In the genomic region with DNA sequence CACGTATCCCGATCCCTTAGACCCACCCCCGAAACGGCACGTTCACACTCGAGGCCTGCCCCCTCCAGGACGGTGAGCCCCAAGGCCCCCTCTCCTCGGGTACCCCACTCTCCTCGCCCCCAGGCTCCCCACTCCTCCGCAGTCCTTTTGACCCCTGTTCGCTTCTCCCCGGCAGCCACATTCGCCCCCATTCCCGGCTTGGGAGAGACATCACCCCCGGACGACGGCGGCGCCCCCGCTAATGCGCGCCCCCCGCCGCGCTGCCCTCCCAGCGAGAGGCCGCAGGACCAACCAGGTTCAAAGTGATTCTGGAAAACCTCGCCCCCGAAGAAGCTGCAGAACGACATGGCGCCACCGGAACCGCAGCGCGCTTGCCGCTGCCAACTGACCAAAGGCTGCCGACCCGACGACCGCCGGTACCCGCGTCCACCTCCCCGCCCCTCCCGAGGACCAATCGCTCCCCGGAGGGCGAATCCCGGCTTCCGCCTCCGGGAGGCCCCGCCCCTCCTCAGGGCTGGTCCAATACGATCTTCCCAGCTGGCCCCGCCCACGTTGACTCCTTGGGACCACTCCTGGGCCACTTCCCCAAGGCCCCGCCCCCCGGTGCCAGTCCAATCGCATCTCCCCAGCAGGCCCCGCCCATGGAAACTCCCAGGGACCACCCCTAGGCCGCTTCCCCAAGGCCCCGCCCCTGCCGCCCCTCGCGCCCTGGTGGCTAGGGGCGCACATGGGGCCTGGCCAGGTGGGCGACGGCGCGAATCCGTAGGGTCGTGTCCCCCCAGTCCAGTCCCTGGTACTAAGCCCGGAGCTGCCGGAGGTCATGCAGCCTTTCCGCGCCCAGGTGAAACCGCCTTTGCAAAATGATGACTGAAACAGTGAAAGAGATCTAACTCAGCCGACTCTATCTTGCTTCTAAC, we compare ENCODE assay signal across 1 cellular context.
TF ChIP-seq lines count a peak whose summit lies in the region.

Gene MSRB1 (minus strand): TSS at position 390 of the 917 bp plus-strand sequence. CDS start 43 bp downstream, at position 347.

TF ChIP-seq in HEK293, 187 proteins besides CTCF, POLR2A, EP300 and RAD21 (continued from another document and continues in another):
- TF ChIP-seq BCL6B (tag by site-specific recombination; IDR thresholded peaks at IDR 0.05) (no peak), EGR2 (tag by site-specific recombination; IDR thresholded peaks at IDR 0.05; ENCODE audit: low read depth) (peak; percentile 64), ZNF169 (tag by site-specific recombination; IDR thresholded peaks at IDR 0.05) (no peak), SP3 (tag by site-specific recombination; IDR thresholded peaks at IDR 0.05) (peak; percentile 99), ZFHX2 (tag by site-specific recombination; conservative IDR thresholded peaks at IDR 0.05) (peak; percentile 87), ZNF660 (tag by site-specific recombination; IDR thresholded peaks at IDR 0.05) (0 out of 2 replicates have a peak, but pooled peaks have one; percentile 17), ZNF677 (tag by site-specific recombination; IDR thresholded peaks at IDR 0.05) (no peak), ZNF561 (tag by site-specific recombination; IDR thresholded peaks at IDR 0.05; ENCODE audit: borderline replicate concordance) (no peak), ZNF623 (tag by site-specific recombination; IDR thresholded peaks at IDR 0.05) (no peak), BCL11B (tag by site-specific recombination; IDR thresholded peaks at IDR 0.05; ENCODE audit: low read depth) (peak; percentile 97), ZNF610 (tag by site-specific recombination; IDR thresholded peaks at IDR 0.05; ENCODE audit: borderline replicate concordance) (no peak), MZF1 (tag by site-specific recombination; IDR thresholded peaks at IDR 0.05; ENCODE audit: borderline replicate concordance) (no peak), KLF9 (tag by site-specific recombination; IDR thresholded peaks at IDR 0.05; ENCODE audit: low read depth) (peak; percentile 81), SCRT1 (tag by site-specific recombination; IDR thresholded peaks at IDR 0.05; ENCODE audit: borderline replicate concordance) (no peak), ZNF174 (tag by site-specific recombination; IDR thresholded peaks at IDR 0.05) (no peak), ZNF48 (tag by site-specific recombination; IDR thresholded peaks at IDR 0.05) (no peak), OVOL3 (tag by site-specific recombination; IDR thresholded peaks at IDR 0.05) (no peak), ZNF18 (tag by site-specific recombination; IDR thresholded peaks at IDR 0.05) (peak; percentile 38; the same call in 1 of the 2 replicates), ZNF514 (tag by site-specific recombination; IDR thresholded peaks at IDR 0.05) (no peak), ZNF670 (tag by site-specific recombination; IDR thresholded peaks at IDR 0.05; ENCODE audit: low read depth) (no peak), ZNF776 (tag by site-specific recombination; IDR thresholded peaks at IDR 0.05; ENCODE audit: borderline replicate concordance) (no peak), ZNF510 (tag by site-specific recombination; IDR thresholded peaks at IDR 0.05; ENCODE audit: insufficient replicate concordance) (no peak), ZNF785 (tag by site-specific recombination; IDR thresholded peaks at IDR 0.05) (no peak), ZBTB17 (tag by site-specific recombination; IDR thresholded peaks at IDR 0.05) (peak; percentile 28; the same call in 1 of the 2 replicates), KLF17 (tag by site-specific recombination; IDR thresholded peaks at IDR 0.05) (peak; percentile 57; the same call in 1 of the 2 replicates), ZNF354C (tag by site-specific recombination; IDR thresholded peaks at IDR 0.05; ENCODE audit: borderline replicate concordance, low read depth) (no peak), FEZF1 (tag by site-specific recombination; IDR thresholded peaks at IDR 0.05) (no peak), ZNF645 (tag by site-specific recombination; IDR thresholded peaks at IDR 0.05) (no peak), ZNF777 (tag by site-specific recombination; IDR thresholded peaks at IDR 0.05; ENCODE audit: borderline replicate concordance) (peak; percentile 87), ZNF266 (tag by site-specific recombination; IDR thresholded peaks at IDR 0.05; ENCODE audit: low read depth) (no peak), ZNF292 (tag by site-specific recombination; IDR thresholded peaks at IDR 0.05; ENCODE audit: borderline replicate concordance, low read depth) (no peak), ZNF112 (tag by site-specific recombination; IDR thresholded peaks at IDR 0.05) (no peak), ZFP37 (tag by site-specific recombination; IDR thresholded peaks at IDR 0.05) (no peak), MYNN (tag by site-specific recombination; IDR thresholded peaks at IDR 0.05; ENCODE audit: borderline replicate concordance) (no peak), ZFP69B (tag by site-specific recombination; IDR thresholded peaks at IDR 0.05) (no peak), ZNF707 (tag by site-specific recombination; IDR thresholded peaks at IDR 0.05) (no peak), ZNF600 (tag by site-specific recombination; IDR thresholded peaks at IDR 0.05) (0 out of 2 replicates have a peak, but pooled peaks have one; percentile 25), ZNF658 (tag by site-specific recombination; IDR thresholded peaks at IDR 0.05) (no peak), ZNF362 (tag by site-specific recombination; IDR thresholded peaks at IDR 0.05) (no peak), SP7 (tag by site-specific recombination; IDR thresholded peaks at IDR 0.05) (peak; percentile 43; the same call in 1 of the 2 replicates), GLI4 (tag by site-specific recombination; IDR thresholded peaks at IDR 0.05) (no peak), ZNF76 (tag by site-specific recombination; IDR thresholded peaks at IDR 0.05; ENCODE audit: borderline replicate concordance, low read depth) (peak; percentile 57; the same call in 1 of the 2 replicates), ZNF175 (tag by site-specific recombination; IDR thresholded peaks at IDR 0.05) (no peak), ZNF580 (tag by site-specific recombination; IDR thresholded peaks at IDR 0.05) (0 out of 2 replicates have a peak, but pooled peaks have one; percentile 47)
- TF ChIP-seq, protein P1, sequence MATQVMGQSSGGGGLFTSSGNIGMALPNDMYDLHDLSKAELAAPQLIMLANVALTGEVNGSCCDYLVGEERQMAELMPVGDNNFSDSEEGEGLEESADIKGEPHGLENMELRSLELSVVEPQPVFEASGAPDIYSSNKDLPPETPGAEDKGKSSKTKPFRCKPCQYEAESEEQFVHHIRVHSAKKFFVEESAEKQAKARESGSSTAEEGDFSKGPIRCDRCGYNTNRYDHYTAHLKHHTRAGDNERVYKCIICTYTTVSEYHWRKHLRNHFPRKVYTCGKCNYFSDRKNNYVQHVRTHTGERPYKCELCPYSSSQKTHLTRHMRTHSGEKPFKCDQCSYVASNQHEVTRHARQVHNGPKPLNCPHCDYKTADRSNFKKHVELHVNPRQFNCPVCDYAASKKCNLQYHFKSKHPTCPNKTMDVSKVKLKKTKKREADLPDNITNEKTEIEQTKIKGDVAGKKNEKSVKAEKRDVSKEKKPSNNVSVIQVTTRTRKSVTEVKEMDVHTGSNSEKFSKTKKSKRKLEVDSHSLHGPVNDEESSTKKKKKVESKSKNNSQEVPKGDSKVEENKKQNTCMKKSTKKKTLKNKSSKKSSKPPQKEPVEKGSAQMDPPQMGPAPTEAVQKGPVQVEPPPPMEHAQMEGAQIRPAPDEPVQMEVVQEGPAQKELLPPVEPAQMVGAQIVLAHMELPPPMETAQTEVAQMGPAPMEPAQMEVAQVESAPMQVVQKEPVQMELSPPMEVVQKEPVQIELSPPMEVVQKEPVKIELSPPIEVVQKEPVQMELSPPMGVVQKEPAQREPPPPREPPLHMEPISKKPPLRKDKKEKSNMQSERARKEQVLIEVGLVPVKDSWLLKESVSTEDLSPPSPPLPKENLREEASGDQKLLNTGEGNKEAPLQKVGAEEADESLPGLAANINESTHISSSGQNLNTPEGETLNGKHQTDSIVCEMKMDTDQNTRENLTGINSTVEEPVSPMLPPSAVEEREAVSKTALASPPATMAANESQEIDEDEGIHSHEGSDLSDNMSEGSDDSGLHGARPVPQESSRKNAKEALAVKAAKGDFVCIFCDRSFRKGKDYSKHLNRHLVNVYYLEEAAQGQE (tag by site-specific recombination; IDR thresholded peaks at IDR 0.05) = no peak
- TF ChIP-seq, protein P2, sequence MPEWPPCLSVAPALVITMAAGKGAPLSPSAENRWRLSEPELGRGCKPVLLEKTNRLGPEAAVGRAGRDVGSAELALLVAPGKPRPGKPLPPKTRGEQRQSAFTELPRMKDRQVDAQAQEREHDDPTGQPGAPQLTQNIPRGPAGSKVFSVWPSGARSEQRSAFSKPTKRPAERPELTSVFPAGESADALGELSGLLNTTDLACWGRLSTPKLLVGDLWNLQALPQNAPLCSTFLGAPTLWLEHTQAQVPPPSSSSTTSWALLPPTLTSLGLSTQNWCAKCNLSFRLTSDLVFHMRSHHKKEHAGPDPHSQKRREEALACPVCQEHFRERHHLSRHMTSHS (tag by site-specific recombination; IDR thresholded peaks at IDR 0.05) = no peak
- TF ChIP-seq, protein P3, sequence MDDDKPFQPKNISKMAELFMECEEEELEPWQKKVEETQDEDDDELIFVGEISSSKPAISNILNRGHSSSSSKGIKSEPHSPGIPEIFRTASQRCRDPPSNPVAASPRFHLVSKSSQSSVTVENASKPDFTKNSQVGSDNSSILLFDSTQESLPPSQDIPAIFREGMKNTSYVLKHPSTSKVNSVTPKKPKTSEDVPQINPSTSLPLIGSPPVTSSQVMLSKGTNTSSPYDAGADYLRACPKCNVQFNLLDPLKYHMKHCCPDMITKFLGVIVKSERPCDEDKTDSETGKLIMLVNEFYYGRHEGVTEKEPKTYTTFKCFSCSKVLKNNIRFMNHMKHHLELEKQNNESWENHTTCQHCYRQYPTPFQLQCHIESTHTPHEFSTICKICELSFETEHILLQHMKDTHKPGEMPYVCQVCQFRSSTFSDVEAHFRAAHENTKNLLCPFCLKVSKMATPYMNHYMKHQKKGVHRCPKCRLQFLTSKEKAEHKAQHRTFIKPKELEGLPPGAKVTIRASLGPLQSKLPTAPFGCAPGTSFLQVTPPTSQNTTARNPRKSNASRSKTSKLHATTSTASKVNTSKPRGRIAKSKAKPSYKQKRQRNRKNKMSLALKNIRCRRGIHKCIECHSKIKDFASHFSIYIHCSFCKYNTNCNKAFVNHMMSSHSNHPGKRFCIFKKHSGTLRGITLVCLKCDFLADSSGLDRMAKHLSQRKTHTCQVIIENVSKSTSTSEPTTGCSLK (tag by site-specific recombination; IDR thresholded peaks at IDR 0.05) = no peak
